18 cellular contexts compared by ENCODE assay signal in the genomic region with DNA sequence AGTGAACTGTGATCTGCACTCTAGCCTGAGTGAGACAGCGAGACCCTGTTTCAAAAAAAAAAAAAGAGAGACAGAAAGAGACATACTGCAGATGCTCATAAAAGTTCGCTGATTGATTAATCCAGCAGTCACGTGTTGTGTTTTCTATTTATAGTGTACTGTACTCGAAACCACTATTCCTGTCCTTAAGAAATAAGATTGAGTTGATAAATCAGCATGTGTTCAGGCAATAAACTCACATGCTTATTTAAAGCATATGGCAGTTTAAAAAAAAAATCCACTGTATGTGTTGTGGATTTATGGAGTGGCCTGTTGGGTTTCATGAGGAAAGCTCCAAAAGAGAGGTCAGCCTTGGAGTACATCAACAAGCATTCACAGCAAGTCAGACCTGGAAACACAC. TPM values are rescaled to one million over a fixed set of nuclear protein-coding genes. Genes with fewer than 3 reads are reported as not detected.
DNase-seq lines count a peak whose midpoint lies in the region; ATAC-seq and TF ChIP-seq lines count a peak whose summit lies in the region.
"Had no signal": no experiment of that assay in that cellular context is flagged by ENCODE, and none has a peak within 500 bp of the region (broad histone marks: within the 10 kb centered on the region; RNA-seq: fewer than 3 reads in every experiment).

No MANE protein-coding gene starts in this region.

- H3K4me1 Mint-ChIP-seq in mesothelial cell of epicardium, result peaks cover 19% of the 10 kb centered on the region
- peaks cover 8% of the 10 kb centered on the region for H3K4me1 Mint-ChIP-seq in activated naive CD8-positive, alpha-beta T cell treated with anti-CD3 and anti-CD28 coated beads, Interleukin-2, amount 50 U/mL, for 24 hours
- H3K4me1 Mint-ChIP-seq: CD8-positive, alpha-beta memory T cell had no signal

- TF ChIP-seq CTCF in fibroblast of villous mesenchyme (IDR thresholded peaks at IDR 0.05; ENCODE audit: insufficient read depth, low read depth, low read length) (no peak), mesothelial cell of epicardium (IDR thresholded peaks at IDR 0.05; ENCODE audit: unreplicated experiment) (no peak)

- CTCF ChIA-PET in HEK293T (lab: Yijun Ruan, JAX), result interaction anchor here (0.6 kb wide), 1 partner anchor 438 kb away, joined by 3 read pairs; no protein-coding TSS in a partner anchor

- no peaks in the 10 kb centered on the region for H3K36me3 Mint-ChIP-seq in mesothelial cell of epicardium
- H3K36me3 Mint-ChIP-seq in activated naive CD8-positive, alpha-beta T cell treated with anti-CD3 and anti-CD28 coated beads, Interleukin-2, amount 50 U/mL, for 24 hours (ENCODE audit: low read depth), result no peaks in the 10 kb centered on the region
- H3K36me3 Mint-ChIP-seq: CD4-positive, CD25-positive, alpha-beta regulatory T cell; CD8-positive, alpha-beta memory T cell had no signal

- DNase-seq in HEK293T (ENCODE audit: extremely low spot score), result no peak
- peak; percentile 30 for DNase-seq in NCI-H2171 treated with DMSO at 0.1 percent for 48 hours (lab: John Stamatoyannopoulos, UW)
- peak; percentile 70 for DNase-seq in fibroblast of villous mesenchyme (ENCODE audit: low read depth)
- no peak for DNase-seq in mesothelial cell of epicardium (ENCODE audit: low spot score in 2 of 2, unreplicated experiment in 2 of 2)
- DNase-seq in activated naive CD8-positive, alpha-beta T cell treated with anti-CD3 and anti-CD28 coated beads, Interleukin-2, amount 50 U/mL, for 24 hours, result no peak
- DNase-seq in NCI-H2107 treated with DMSO at 0.1 percent for 48 hours (lab: John Stamatoyannopoulos, UW; ENCODE audit: unreplicated experiment), result no peak
- DNase-seq in NCI-H1092 (lab: John Stamatoyannopoulos, UW), result no peak
- DNase-seq: ACHN; BE2C; C1 segment of cervical spinal cord; CD4-positive, CD25-positive, alpha-beta regulatory T cell; CD8-positive, alpha-beta memory T cell; COR-L47; DMS 273 treated with DMSO at 0.1 percent for 48 hours; DMS53; DND-41; H9; IMR-90 had no signal

- no peak overlapping the region for H3K4me3 Mint-ChIP-seq in mesothelial cell of epicardium
- no peak overlapping the region for H3K4me3 Mint-ChIP-seq in activated naive CD8-positive, alpha-beta T cell treated with anti-CD3 and anti-CD28 coated beads, Interleukin-2, amount 50 U/mL, for 24 hours
- H3K4me3 Mint-ChIP-seq: CD4-positive, CD25-positive, alpha-beta regulatory T cell; CD8-positive, alpha-beta memory T cell; H9 had no signal

- peaks cover 8% of the 10 kb centered on the region for H3K9me3 Mint-ChIP-seq in mesothelial cell of epicardium
- H3K9me3 Mint-ChIP-seq in activated naive CD8-positive, alpha-beta T cell treated with anti-CD3 and anti-CD28 coated beads, Interleukin-2, amount 50 U/mL, for 24 hours, result no peaks in the 10 kb centered on the region
- H3K9me3 Mint-ChIP-seq: CD4-positive, CD25-positive, alpha-beta regulatory T cell; CD8-positive, alpha-beta memory T cell; H9 had no signal

- no peak for ATAC-seq in activated naive CD8-positive, alpha-beta T cell treated with anti-CD3 and anti-CD28 coated beads, Interleukin-2, amount 50 U/mL, for 24 hours

- POLR2A ChIA-PET in HEK293T (lab: Yijun Ruan, JAX), result interaction anchor here (1.2 kb wide), 1 partner anchor 18 kb away, joined by 5 read pairs; the partner anchor contains the start of gene RPL22L1

- H3K4me3 ChIP-seq in fibroblast of villous mesenchyme (ENCODE audit: low read depth, low read length), result no peak overlapping the region

- H3K27me3 Mint-ChIP-seq in mesothelial cell of epicardium (ENCODE audit: low read depth), result no peaks in the 10 kb centered on the region
- peaks cover 5% of the 10 kb centered on the region for H3K27me3 Mint-ChIP-seq in activated naive CD8-positive, alpha-beta T cell treated with anti-CD3 and anti-CD28 coated beads, Interleukin-2, amount 50 U/mL, for 24 hours

- peak overlapping the region; percentile 56 for H3K27ac Mint-ChIP-seq in mesothelial cell of epicardium
- H3K27ac Mint-ChIP-seq in activated naive CD8-positive, alpha-beta T cell treated with anti-CD3 and anti-CD28 coated beads, Interleukin-2, amount 50 U/mL, for 24 hours, result no peak overlapping the region
- H3K27ac Mint-ChIP-seq: CD4-positive, CD25-positive, alpha-beta regulatory T cell; CD8-positive, alpha-beta memory T cell; H9 had no signal

TF ChIP-seq in HEK293T, 16 proteins besides CTCF, POLR2A, EP300 and RAD21:
- TF ChIP-seq NFRKB (IDR thresholded peaks at IDR 0.05) (no peak), L3MBTL2 (conservative IDR thresholded peaks at IDR 0.05) (no peak), ZNF384 (IDR thresholded peaks at IDR 0.05) (peak; percentile 82)
- TF ChIP-seq, protein P1, sequence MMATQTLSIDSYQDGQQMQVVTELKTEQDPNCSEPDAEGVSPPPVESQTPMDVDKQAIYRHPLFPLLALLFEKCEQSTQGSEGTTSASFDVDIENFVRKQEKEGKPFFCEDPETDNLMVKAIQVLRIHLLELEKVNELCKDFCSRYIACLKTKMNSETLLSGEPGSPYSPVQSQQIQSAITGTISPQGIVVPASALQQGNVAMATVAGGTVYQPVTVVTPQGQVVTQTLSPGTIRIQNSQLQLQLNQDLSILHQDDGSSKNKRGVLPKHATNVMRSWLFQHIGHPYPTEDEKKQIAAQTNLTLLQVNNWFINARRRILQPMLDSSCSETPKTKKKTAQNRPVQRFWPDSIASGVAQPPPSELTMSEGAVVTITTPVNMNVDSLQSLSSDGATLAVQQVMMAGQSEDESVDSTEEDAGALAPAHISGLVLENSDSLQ (IDR thresholded peaks at IDR 0.05), result peak; percentile 65
TF ChIP-seq in HEK293T: peak in this region for 2.

RNA-seq across cellular contexts. Expression of gene RPL22L1, which starts 17.7 kb away (rescaled TPM):
- total RNA-seq in fibroblast of villous mesenchyme (126 and 218 TPM in 2 replicates), mesothelial cell of epicardium (97.6 to 107 TPM (median 107 TPM) in 3 replicates)

RNA-seq across cellular contexts. Expression of gene EIF5A2, which starts 56.1 kb away (rescaled TPM):
- 12.2 and 18.1 TPM in 2 replicates for total RNA-seq in fibroblast of villous mesenchyme
- 4.2 to 7.2 TPM (median 5.3 TPM) in 3 replicates for total RNA-seq in mesothelial cell of epicardium

Comparison
In these comparisons a context has a peak if more than half of its experiments do, and no peak if none do; other contexts are left out.
1. DNase-seq: peak in NCI-H2171 treated with DMSO at 0.1 percent for 48 hours (single experiment) and fibroblast of villous mesenchyme (single experiment); none in HEK293T (single experiment), mesothelial cell of epicardium (0 of 2), activated naive CD8-positive, alpha-beta T cell treated with anti-CD3 and anti-CD28 coated beads, Interleukin-2, amount 50 U/mL, for 24 hours (single experiment), NCI-H2107 treated with DMSO at 0.1 percent for 48 hours (single experiment) and NCI-H1092 (single experiment).